ENCODE assay signal across 8 cellular contexts in the genomic region with DNA sequence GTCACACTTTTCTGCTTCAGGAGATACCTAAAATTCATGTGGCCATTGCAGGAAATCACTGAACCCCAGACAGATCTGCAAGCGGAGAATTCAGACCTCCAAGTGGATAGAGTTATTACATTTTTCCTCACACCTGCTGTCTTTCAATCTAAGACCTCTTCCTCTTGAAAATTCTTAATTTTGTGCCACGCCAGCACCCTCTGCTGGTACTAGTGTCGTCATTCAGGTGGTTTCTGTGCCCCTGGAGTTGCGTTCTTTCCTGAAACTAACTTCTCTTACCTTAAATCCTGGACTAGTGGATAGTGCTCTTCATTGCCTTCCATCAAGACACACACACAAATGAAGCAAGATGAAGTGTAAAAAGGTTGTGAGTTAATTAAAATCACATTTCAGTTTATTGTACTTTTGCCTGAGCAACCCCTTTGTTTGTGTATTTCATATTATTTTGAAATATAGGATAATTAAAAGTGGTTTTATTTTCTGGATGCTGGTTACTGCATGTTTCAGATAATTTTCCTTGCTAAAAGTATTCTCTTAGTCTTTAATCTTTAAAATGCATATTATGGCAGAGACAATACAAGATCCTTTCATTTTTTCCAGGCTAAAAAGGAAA. TPM values are rescaled to one million over a fixed set of nuclear protein-coding genes. Genes with fewer than 3 reads are reported as not detected.
DNase-seq lines count a peak whose midpoint lies in the region; ATAC-seq and TF ChIP-seq lines count a peak whose summit lies in the region.

No MANE protein-coding gene starts in this region.

- no peaks in the 10 kb centered on the region; the same call in 1 of the 2 replicates for H3K4me1 ChIP-seq in BE2C
- H3K4me1 ChIP-seq in HCT116 (ENCODE audit: control insufficient read depth in 1 of 2, insufficient read depth in 2 of 2, low read length in 2 of 2): peaks cover 0 to 17% of the 10 kb centered on the region in 2 experiments; a peak in 3 of 4 replicates

- no peak for TF ChIP-seq POLR2A in HCT116 (IDR thresholded peaks at IDR 0.05; ENCODE audit: borderline replicate concordance, extremely low read depth, insufficient read depth, insufficient read length)

- TF ChIP-seq RAD21 in HCT116 (IDR thresholded peaks at IDR 0.05; ENCODE audit: low read depth): peak; percentile 84

- H3K4me1 Mint-ChIP-seq in activated naive CD8-positive, alpha-beta T cell treated with anti-CD3 and anti-CD28 coated beads, Interleukin-2, amount 50 U/mL, for 24 hours: peaks cover 15% of the 10 kb centered on the region

- H3K4me3 Mint-ChIP-seq in activated naive CD8-positive, alpha-beta T cell treated with anti-CD3 and anti-CD28 coated beads, Interleukin-2, amount 50 U/mL, for 24 hours: peak overlapping the region; percentile 33

- no peak overlapping the region for H3K4me3 ChIP-seq in BE2C (ENCODE audit: low read depth, low read length)
- no peak overlapping the region for H3K4me3 ChIP-seq in HCT116 (replicated peaks in 1 of 2; ENCODE audit: low read depth in 1 of 2, low read length in 2 of 2)

- no peaks in the 10 kb centered on the region for H3K36me3 Mint-ChIP-seq in activated naive CD8-positive, alpha-beta T cell treated with anti-CD3 and anti-CD28 coated beads, Interleukin-2, amount 50 U/mL, for 24 hours (ENCODE audit: low read depth)

- ATAC-seq in HCT116 (peak; percentile 37), left lobe of liver (no peak), GM21723 (IDR thresholded peaks at IDR 0.05; ENCODE audit: unreplicated experiment) (no peak)
- no peak for ATAC-seq in activated naive CD8-positive, alpha-beta T cell treated with anti-CD3 and anti-CD28 coated beads, Interleukin-2, amount 50 U/mL, for 24 hours

- CTCF ChIA-PET in HCT116 (lab: Charles Lee): interaction anchor here (1.1 to 1.7 kb wide), 3 partner anchors 85 to 374 kb away, joined by 3 to 6 read pairs (median 5); no protein-coding TSS in a partner anchor

- H3K27me3 Mint-ChIP-seq in activated naive CD8-positive, alpha-beta T cell treated with anti-CD3 and anti-CD28 coated beads, Interleukin-2, amount 50 U/mL, for 24 hours: peaks cover 58% of the 10 kb centered on the region

- no peak overlapping the region for H3K4me2 ChIP-seq in HCT116 (ENCODE audit: low read length)

- RAD21 ChIA-PET in HCT116 (lab: Charles Lee; ENCODE audit: low non-redundant PET in 1 of 2, low total read pairs in 2 of 2, uncharacterized antibody in 2 of 2, unreplicated experiment in 2 of 2): no interaction called here

- no peak overlapping the region for H2AFZ ChIP-seq in HCT116 (ENCODE audit: low read depth, low read length, poor library complexity, severe bottlenecking)

- no peak overlapping the region for H3K9ac ChIP-seq in HCT116 (ENCODE audit: low read length)

- no peaks in the 10 kb centered on the region for H3K9me2 ChIP-seq in HCT116 (ENCODE audit: insufficient read depth)

- no TSS peak for BruUV-seq in HCT116 (replicated peaks; lab: Mats Ljungman, UMichigan)

- H3K27ac Mint-ChIP-seq in activated naive CD8-positive, alpha-beta T cell treated with anti-CD3 and anti-CD28 coated beads, Interleukin-2, amount 50 U/mL, for 24 hours: no peak overlapping the region

- H3K9me3 Mint-ChIP-seq in activated naive CD8-positive, alpha-beta T cell treated with anti-CD3 and anti-CD28 coated beads, Interleukin-2, amount 50 U/mL, for 24 hours: no peaks in the 10 kb centered on the region

- no peaks in the 10 kb centered on the region for H3K79me2 ChIP-seq in HCT116 (ENCODE audit: insufficient read depth, low read length)

- intact Hi-C loops in HCT116 (cut with micrococcal nuclease): loop anchor here (2.0 to 5.0 kb wide), 5 partner anchors 129 to 1034 kb away; no protein-coding TSS in a partner anchor

- POLR2A ChIA-PET in HCT116 (lab: Charles Lee): no interaction called here

- H4K20me1 ChIP-seq in HCT116 (ENCODE audit: insufficient read depth): no peaks in the 10 kb centered on the region

- DNase-seq in BE2C (peak; percentile 48), HCT116 (ENCODE audit: low read depth, low spot score) (peak; percentile 64), NCI-H526 treated with DMSO at 0.1 percent for 48 hours (lab: John Stamatoyannopoulos, UW) (peak; percentile 20), left kidney (ENCODE audit: low read depth, low spot score) (peak; percentile 83), left lobe of liver (ENCODE audit: low spot score) (no peak), 8988T (no peak)
- DNase-seq in activated naive CD8-positive, alpha-beta T cell treated with anti-CD3 and anti-CD28 coated beads, Interleukin-2, amount 50 U/mL, for 24 hours: peak; percentile 39

- H3K9me3 ChIP-seq in BE2C (no peaks in the 10 kb centered on the region), HCT116 (ENCODE audit: control insufficient read depth in 1 of 2, insufficient read depth in 1 of 2, low read depth in 1 of 2, low read length in 2 of 2) (no peaks in the 10 kb centered on the region)

- H3K27ac ChIP-seq in HCT116 (ENCODE audit: low read depth, low read length): no peak overlapping the region

- H3K27me3 ChIP-seq in BE2C (peaks cover 61% of the 10 kb centered on the region), HCT116 (ENCODE audit: insufficient read depth, low read length) (peaks cover 17% of the 10 kb centered on the region)

- TF ChIP-seq CTCF in BE2C (IDR thresholded peaks at IDR 0.05; ENCODE audit: low read depth, low read length): peak; percentile 81
- peak; percentile 66 to 76 (median 72); a peak in 5 of 6 replicates for TF ChIP-seq CTCF in HCT116 (IDR thresholded peaks at IDR 0.05 in 2 of 3, conservative IDR thresholded peaks at IDR 0.05 in 1 of 3; ENCODE audit: borderline replicate concordance in 1 of 3, insufficient read depth in 1 of 3, low read depth in 2 of 3, low read length in 2 of 3)

- no peaks in the 10 kb centered on the region for H3K36me3 ChIP-seq in BE2C
- H3K36me3 ChIP-seq in HCT116 (ENCODE audit: control insufficient read depth in 1 of 2, insufficient read depth in 2 of 2, low read length in 2 of 2): no peaks in the 10 kb centered on the region

TF ChIP-seq in HCT116, 20 proteins besides CTCF, POLR2A, EP300 and RAD21:
- TF ChIP-seq, protein P1, sequence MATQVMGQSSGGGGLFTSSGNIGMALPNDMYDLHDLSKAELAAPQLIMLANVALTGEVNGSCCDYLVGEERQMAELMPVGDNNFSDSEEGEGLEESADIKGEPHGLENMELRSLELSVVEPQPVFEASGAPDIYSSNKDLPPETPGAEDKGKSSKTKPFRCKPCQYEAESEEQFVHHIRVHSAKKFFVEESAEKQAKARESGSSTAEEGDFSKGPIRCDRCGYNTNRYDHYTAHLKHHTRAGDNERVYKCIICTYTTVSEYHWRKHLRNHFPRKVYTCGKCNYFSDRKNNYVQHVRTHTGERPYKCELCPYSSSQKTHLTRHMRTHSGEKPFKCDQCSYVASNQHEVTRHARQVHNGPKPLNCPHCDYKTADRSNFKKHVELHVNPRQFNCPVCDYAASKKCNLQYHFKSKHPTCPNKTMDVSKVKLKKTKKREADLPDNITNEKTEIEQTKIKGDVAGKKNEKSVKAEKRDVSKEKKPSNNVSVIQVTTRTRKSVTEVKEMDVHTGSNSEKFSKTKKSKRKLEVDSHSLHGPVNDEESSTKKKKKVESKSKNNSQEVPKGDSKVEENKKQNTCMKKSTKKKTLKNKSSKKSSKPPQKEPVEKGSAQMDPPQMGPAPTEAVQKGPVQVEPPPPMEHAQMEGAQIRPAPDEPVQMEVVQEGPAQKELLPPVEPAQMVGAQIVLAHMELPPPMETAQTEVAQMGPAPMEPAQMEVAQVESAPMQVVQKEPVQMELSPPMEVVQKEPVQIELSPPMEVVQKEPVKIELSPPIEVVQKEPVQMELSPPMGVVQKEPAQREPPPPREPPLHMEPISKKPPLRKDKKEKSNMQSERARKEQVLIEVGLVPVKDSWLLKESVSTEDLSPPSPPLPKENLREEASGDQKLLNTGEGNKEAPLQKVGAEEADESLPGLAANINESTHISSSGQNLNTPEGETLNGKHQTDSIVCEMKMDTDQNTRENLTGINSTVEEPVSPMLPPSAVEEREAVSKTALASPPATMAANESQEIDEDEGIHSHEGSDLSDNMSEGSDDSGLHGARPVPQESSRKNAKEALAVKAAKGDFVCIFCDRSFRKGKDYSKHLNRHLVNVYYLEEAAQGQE (IDR thresholded peaks at IDR 0.05; ENCODE audit: low read depth): 0 out of 2 replicates have a peak, but pooled peaks have one; percentile 11
- TF ChIP-seq, protein P2, sequence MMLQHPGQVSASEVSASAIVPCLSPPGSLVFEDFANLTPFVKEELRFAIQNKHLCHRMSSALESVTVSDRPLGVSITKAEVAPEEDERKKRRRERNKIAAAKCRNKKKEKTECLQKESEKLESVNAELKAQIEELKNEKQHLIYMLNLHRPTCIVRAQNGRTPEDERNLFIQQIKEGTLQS (IDR thresholded peaks at IDR 0.05): no peak

RNA-seq across cellular contexts. Expression of a gene that starts 1.6 kb away (rescaled TPM):
- 0.14 TPM for polyA plus RNA-seq in BE2C (2012; ENCODE audit: insufficient read depth, insufficient read length, low read depth)
- total RNA-seq in HCT116 (2021; ENCODE audit: unreplicated experiment): 2.9 TPM
- 0.89 and 1.3 TPM in 2 replicates for polyA plus RNA-seq in HCT116 (2012)
- total RNA-seq in left lobe of liver: 0.10 TPM

Comparison
In these comparisons a context has a peak if more than half of its experiments do, and no peak if none do; other contexts are left out.
1. DNase-seq: peak in BE2C (single experiment), HCT116 (single experiment), NCI-H526 treated with DMSO at 0.1 percent for 48 hours (single experiment), activated naive CD8-positive, alpha-beta T cell treated with anti-CD3 and anti-CD28 coated beads, Interleukin-2, amount 50 U/mL, for 24 hours (single experiment) and left kidney (single experiment); none in left lobe of liver (single experiment) and 8988T (single experiment).